5 cellular contexts compared by ENCODE assay signal in the genomic region with DNA sequence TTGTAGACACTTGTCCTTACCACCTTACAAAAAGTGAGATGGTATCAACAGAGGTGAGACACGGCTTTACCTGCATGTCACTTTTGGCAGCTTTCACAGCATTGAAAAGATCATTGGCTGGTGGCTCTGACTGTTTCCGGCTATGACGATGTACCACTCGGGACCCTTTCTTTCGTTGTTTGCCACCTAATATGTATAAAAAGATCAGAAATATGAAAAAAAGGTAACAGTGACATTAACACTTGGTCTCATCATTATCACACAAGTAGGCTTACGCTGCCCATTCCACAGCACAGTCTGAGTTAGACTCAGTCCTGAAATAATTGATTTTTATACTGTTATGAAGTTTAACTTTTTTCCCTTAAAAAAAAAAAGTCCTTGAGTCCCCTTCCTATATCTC. TPM values are rescaled to one million over a fixed set of nuclear protein-coding genes. Genes with fewer than 3 reads are reported as not detected.
"Had no signal": no experiment of that assay in that cellular context is flagged by ENCODE, and none has a peak within 500 bp of the region (broad histone marks: within the 10 kb centered on the region; RNA-seq: fewer than 3 reads in every experiment).

No MANE protein-coding gene starts in this region.

RNA-seq across cellular contexts. Expression of gene SPDYE6, which starts 29.1 kb away (rescaled TPM):
- total RNA-seq: GM23248, H1, H9, HT-29, IMR-90 had no signal
- polyA plus RNA-seq: GM23248, H1, IMR-90 had no signal
